In the genomic region with DNA sequence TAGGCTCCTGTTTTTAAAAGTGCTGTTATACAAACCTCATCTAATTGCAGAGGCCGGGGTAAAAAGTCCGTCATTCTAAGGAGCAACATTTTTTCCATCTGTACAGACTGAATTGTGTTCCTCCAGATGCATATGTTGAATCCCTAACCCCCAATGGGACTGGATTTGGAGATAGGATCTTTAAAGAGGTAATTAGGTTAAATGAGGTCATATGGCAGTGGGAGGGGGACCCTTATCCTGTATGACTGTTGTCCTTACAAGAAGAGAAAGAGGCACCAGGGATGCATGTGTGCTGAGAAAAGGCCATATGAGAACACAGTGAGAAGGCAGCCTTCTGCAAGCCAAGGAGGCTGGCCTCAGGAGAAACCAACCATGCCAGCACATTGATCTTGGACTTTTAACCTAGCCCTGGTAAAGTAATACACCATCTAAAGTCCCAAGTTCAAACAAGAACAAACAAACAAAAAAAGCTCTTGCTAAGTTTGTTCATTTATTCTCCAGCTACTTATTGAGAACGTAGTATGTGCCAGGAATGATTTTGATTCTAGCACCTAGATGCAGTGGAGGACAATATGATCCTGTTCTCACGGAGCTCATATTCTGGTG, we compare ENCODE assay signal across 24 cellular contexts.
"Had no signal": no experiment of that assay in that cellular context is flagged by ENCODE, and none has a peak within 500 bp of the region (broad histone marks: within the 10 kb centered on the region; RNA-seq: fewer than 3 reads in every experiment).

No MANE protein-coding gene starts in this region.

- H3K4me3 ChIP-seq: adrenal gland, body of pancreas, breast epithelium, SJSA1 had no signal

- H3K27me3 ChIP-seq: adrenal gland, body of pancreas, breast epithelium, SJSA1 had no signal

- H3K36me3 ChIP-seq: adrenal gland, breast epithelium, SJSA1 had no signal

- H3K27ac ChIP-seq: adrenal gland, body of pancreas, breast epithelium, SJSA1 had no signal

- H3K9me3 ChIP-seq: adrenal gland, body of pancreas, breast epithelium, SJSA1 had no signal

- H3K4me1 ChIP-seq: adrenal gland, body of pancreas, breast epithelium, SJSA1 had no signal

- DNase-seq: activated CD4-positive, alpha-beta T cell treated with anti-CD3 and anti-CD28 coated beads, Interleukin-2, amount 10 ng/mL, durations not matched to agents 7 days and 5 days; activated CD4-positive, alpha-beta T cell treated with anti-CD3 and anti-CD28 coated beads, Interleukin-2, amount 50 U/mL, for 48 hours; activated CD8-positive, alpha-beta memory T cell treated with anti-CD3 and anti-CD28 coated beads, Interleukin-2, amount 50 U/mL, for 4 hours; activated CD8-positive, alpha-beta T cell treated with anti-CD3 and anti-CD28 coated beads, Interleukin-2, amount 10 ng/mL, durations not matched to agents 7 days and 5 days; activated gamma-delta T cell treated with Interleukin-2 at 50 U/mL for 16 hours; activated naive CD4-positive, alpha-beta T cell treated with anti-CD3 and anti-CD28 coated beads for 36 hours; activated T-cell treated with anti-CD3 and anti-CD28 coated beads for 4 hours; activated T-cell treated with anti-CD3 and anti-CD28 coated beads, Interleukin-2, amount 50 U/mL, for 4 hours; adrenal gland; body of pancreas; Karpas-422; KBM-7; NCI-H1105; NCI-H1417 treated with DMSO at 0.1 percent for 48 hours; NCI-H187 treated with DMSO at 0.1 percent for 48 hours; NCI-H2081; NCI-H345; NCI-H526 treated with DMSO at 0.1 percent for 48 hours; NCI-H774; SHP77 had no signal

- ATAC-seq: activated CD8-positive, alpha-beta T cell treated with anti-CD3 and anti-CD28 coated beads, Interleukin-2, amount 10 ng/mL, durations not matched to agents 7 days and 5 days; activated naive CD4-positive, alpha-beta T cell treated with anti-CD3 and anti-CD28 coated beads, Interleukin-2, amount 50 U/mL, for 72 hours; activated T-cell treated with anti-CD3 and anti-CD28 coated beads, Interleukin-2, amount 50 U/mL, for 4 hours; body of pancreas; Panc1 had no signal
